ENCODE assay signal across 15 cellular contexts in genomic region chr7:92969061-92969460, GRCh38.
DNase-seq lines count a peak whose midpoint lies in the region; ATAC-seq, FAIRE-seq and TF ChIP-seq lines count a peak whose summit lies in the region.
"Had no signal": no experiment of that assay in that cellular context is flagged by ENCODE, and none has a peak within 500 bp of the region (broad histone marks: within the 10 kb centered on the region; RNA-seq: fewer than 3 reads in every experiment).

No MANE protein-coding gene starts in this region.

- H3K9me3 ChIP-seq in GM12878 (replicated peaks; ENCODE audit: control insufficient read depth, insufficient read depth, low read length) (no peaks in the 10 kb centered on the region), GM23248 (ENCODE audit: low read depth) (no peaks in the 10 kb centered on the region)

- no peaks in the 10 kb centered on the region; the same call in 1 of the 2 replicates for H3K9me2 ChIP-seq in GM23248 (ENCODE audit: insufficient read depth)

- H3K9me3 Mint-ChIP-seq in activated CD4-positive, alpha-beta T cell treated with anti-CD3 and anti-CD28 coated beads for 36 hours (ENCODE audit: low read depth), result no peaks in the 10 kb centered on the region
- H3K9me3 Mint-ChIP-seq in activated T-helper 2 cell treated with anti-CD3 and anti-CD28 coated beads, Interferon-gamma antibody, Interleukin-2, Interleukin-4, amounts not matched to agents 10 μg/mL and 5 μg/mL and 100 μg/mL, durations not matched to agents 14 hours and 24 hours and 36 hours, result peaks cover 3% of the 10 kb centered on the region
- no peaks in the 10 kb centered on the region for H3K9me3 Mint-ChIP-seq in stimulated activated naive CD8-positive, alpha-beta T cell treated with anti-CD3 and anti-CD28 coated beads, Interleukin-15, amount 100 ng/mL, for 72 hours

- FAIRE-seq in GM12878 (lab: Jason Lieb, UNC), result no peak
- FAIRE-seq: H1 had no signal

- H3K79me2 ChIP-seq in GM12878 (ENCODE audit: control insufficient read depth, insufficient read depth, low read length), result no peaks in the 10 kb centered on the region
- no peaks in the 10 kb centered on the region for H3K79me2 ChIP-seq in GM23248 (ENCODE audit: insufficient read depth)

- H3K4me3 Mint-ChIP-seq in activated CD4-positive, alpha-beta T cell treated with anti-CD3 and anti-CD28 coated beads for 36 hours, result no peak overlapping the region
- H3K4me3 Mint-ChIP-seq in activated T-helper 2 cell treated with anti-CD3 and anti-CD28 coated beads, Interferon-gamma antibody, Interleukin-2, Interleukin-4, amounts not matched to agents 10 μg/mL and 5 μg/mL and 100 μg/mL, durations not matched to agents 14 hours and 24 hours and 36 hours (ENCODE audit: low read depth), result no peak overlapping the region
- peak overlapping the region in 1 of 2 donors; percentile 27 for H3K4me3 Mint-ChIP-seq in stimulated activated naive CD8-positive, alpha-beta T cell treated with anti-CD3 and anti-CD28 coated beads, Interleukin-15, amount 100 ng/mL, for 72 hours
- H3K4me3 Mint-ChIP-seq: CD4-positive, alpha-beta memory T cell had no signal

- in situ Hi-C loops in GM12878 (cut with MboI), result no loop called here
- in situ Hi-C loops in GM23248 (cut with MboI), result no loop called here

- H3K27me3 Mint-ChIP-seq in activated CD4-positive, alpha-beta T cell treated with anti-CD3 and anti-CD28 coated beads for 36 hours, result peaks cover 4% of the 10 kb centered on the region
- H3K27me3 Mint-ChIP-seq in activated T-helper 2 cell treated with anti-CD3 and anti-CD28 coated beads, Interferon-gamma antibody, Interleukin-2, Interleukin-4, amounts not matched to agents 10 μg/mL and 5 μg/mL and 100 μg/mL, durations not matched to agents 14 hours and 24 hours and 36 hours (ENCODE audit: low read depth), result no peaks in the 10 kb centered on the region
- H3K27me3 Mint-ChIP-seq in stimulated activated naive CD8-positive, alpha-beta T cell treated with anti-CD3 and anti-CD28 coated beads, Interleukin-15, amount 100 ng/mL, for 72 hours, result no peaks in the 10 kb centered on the region

- peaks cover 6% of the 10 kb centered on the region; the same call in 1 of the 2 replicates for H3F3A ChIP-seq in GM23248 (ENCODE audit: insufficient read depth)

- DNase-seq in activated CD4-positive, alpha-beta T cell treated with anti-CD3 and anti-CD28 coated beads for 36 hours, result no peak
- no peak for DNase-seq in activated CD4-positive, alpha-beta T cell treated with anti-CD3 and anti-CD28 coated beads for 4 hours
- DNase-seq in activated T-helper 2 cell treated with anti-CD3 and anti-CD28 coated beads, Interferon-gamma antibody, Interleukin-2, Interleukin-4, amounts not matched to agents 10 μg/mL and 5 μg/mL and 100 μg/mL, durations not matched to agents 14 hours and 24 hours and 36 hours (ENCODE audit: low spot score), result no peak
- DNase-seq in GM12878 (ENCODE audit: low read depth, low spot score), result no peak
- no peak for DNase-seq in stimulated activated naive CD8-positive, alpha-beta T cell treated with anti-CD3 and anti-CD28 coated beads, Interleukin-15, amount 100 ng/mL, for 72 hours
- DNase-seq in GM23248, result no peak
- DNase-seq: C1 segment of cervical spinal cord; Calu3; CD4-positive, alpha-beta memory T cell; COR-L47; DMS53; DMS79 treated with DMSO at 0.1 percent for 48 hours; GF-D8; H7 had no signal

- peak overlapping the region; percentile 20 for H3K27ac Mint-ChIP-seq in activated CD4-positive, alpha-beta T cell treated with anti-CD3 and anti-CD28 coated beads for 36 hours
- H3K27ac Mint-ChIP-seq in activated T-helper 2 cell treated with anti-CD3 and anti-CD28 coated beads, Interferon-gamma antibody, Interleukin-2, Interleukin-4, amounts not matched to agents 10 μg/mL and 5 μg/mL and 100 μg/mL, durations not matched to agents 14 hours and 24 hours and 36 hours, result peak overlapping the region; percentile 46
- peak overlapping the region; percentile 38 to 60 for H3K27ac Mint-ChIP-seq in stimulated activated naive CD8-positive, alpha-beta T cell treated with anti-CD3 and anti-CD28 coated beads, Interleukin-15, amount 100 ng/mL, for 72 hours
- H3K27ac Mint-ChIP-seq: CD4-positive, alpha-beta memory T cell had no signal

- no peak for ATAC-seq in activated CD4-positive, alpha-beta T cell treated with anti-CD3 and anti-CD28 coated beads for 36 hours
- peak; percentile 75 for ATAC-seq in GM12878
- no peak for ATAC-seq in stimulated activated naive CD8-positive, alpha-beta T cell treated with anti-CD3 and anti-CD28 coated beads, Interleukin-15, amount 100 ng/mL, for 72 hours

- H3K4me1 ChIP-seq in GM12878 (ENCODE audit: control insufficient read depth, insufficient read depth, low read length), result no peaks in the 10 kb centered on the region
- peaks cover 15% of the 10 kb centered on the region for H3K4me1 ChIP-seq in GM23248 (ENCODE audit: insufficient read depth)

- H3K9ac ChIP-seq in GM12878 (ENCODE audit: control insufficient read depth, insufficient read depth, low read length), result no peak overlapping the region
- no peak overlapping the region for H3K9ac ChIP-seq in GM23248

- POLR2A ChIA-PET in activated CD4-positive, alpha-beta T cell treated with anti-CD3 and anti-CD28 coated beads for 36 hours (lab: Charles Lee), result no interaction called here
- POLR2A ChIA-PET in GM12878 (lab: Charles Lee), result interaction anchor here (0.6 kb wide), 1 partner anchor 13 kb away, joined by 3 read pairs; no protein-coding TSS in a partner anchor

- no peak for TF ChIP-seq POLR2A in GM12878 (IDR thresholded peaks at IDR 0.05; ENCODE audit: low read depth, low read length)

- SMC1A ChIA-PET in GM12878 (lab: Charles Lee; ENCODE audit: uncharacterized antibody, unreplicated experiment), result interaction anchor here (1.0 to 1.8 kb wide), 2 partner anchors 47 to 79 kb away, joined by 3 to 5 read pairs; no protein-coding TSS in a partner anchor

- H3K4me3 ChIP-seq in GM12878 (no peak overlapping the region), GM23248 (no peak overlapping the region)

- no peaks in the 10 kb centered on the region for H4K20me1 ChIP-seq in GM12878 (ENCODE audit: control insufficient read depth, insufficient read depth)
- H4K20me1 ChIP-seq in GM23248 (ENCODE audit: insufficient read depth), result no peaks in the 10 kb centered on the region

- H3K4me2 ChIP-seq in GM12878 (ENCODE audit: control insufficient read depth, insufficient read depth) (no peak overlapping the region), GM23248 (ENCODE audit: unreplicated experiment) (no peak overlapping the region)

- TF ChIP-seq RAD21 in GM12878 (IDR thresholded peaks at IDR 0.05; ENCODE audit: insufficient read depth, low read depth, low read length), result no peak

- no TSS peak for BruUV-seq in GM12878 (replicated peaks; lab: Mats Ljungman, UMichigan)

- CTCF ChIA-PET in activated CD4-positive, alpha-beta T cell treated with anti-CD3 and anti-CD28 coated beads for 36 hours (lab: Charles Lee), result interaction anchor here (0.6 to 1.1 kb wide), 3 partner anchors 16 to 30 kb away, joined by 3 read pairs; no protein-coding TSS in a partner anchor
- CTCF ChIA-PET in GM12878 (lab: Yijun Ruan, JAX), result no interaction called here

- intact Hi-C loops in activated CD4-positive, alpha-beta T cell treated with anti-CD3 and anti-CD28 coated beads for 36 hours (cut with DNase I, micrococcal nuclease), result no loop called here
- intact Hi-C loops in activated T-helper 2 cell treated with anti-CD3 and anti-CD28 coated beads, Interferon-gamma antibody, Interleukin-2, Interleukin-4, amounts not matched to agents 10 μg/mL and 5 μg/mL and 100 μg/mL, durations not matched to agents 14 hours and 24 hours and 36 hours (cut with micrococcal nuclease), result no loop called here
- intact Hi-C loops in GM12878 (cut with micrococcal nuclease; ENCODE audit: unreplicated experiment), result loop anchor here (5.0 kb wide), 1 partner anchor 78 kb away; no protein-coding TSS in a partner anchor

- no peak for TF ChIP-seq EP300 in GM12878 (IDR thresholded peaks at IDR 0.05; ENCODE audit: borderline replicate concordance in 1 of 2, control insufficient read depth in 1 of 2, low read depth in 2 of 2, low read length in 2 of 2)

- H3K27ac ChIP-seq in GM12878 (ENCODE audit: control insufficient read depth, insufficient read depth) (no peak overlapping the region), GM23248 (no peak overlapping the region)

- peaks cover 14% of the 10 kb centered on the region for H3K4me1 Mint-ChIP-seq in activated CD4-positive, alpha-beta T cell treated with anti-CD3 and anti-CD28 coated beads for 36 hours
- H3K4me1 Mint-ChIP-seq in activated T-helper 2 cell treated with anti-CD3 and anti-CD28 coated beads, Interferon-gamma antibody, Interleukin-2, Interleukin-4, amounts not matched to agents 10 μg/mL and 5 μg/mL and 100 μg/mL, durations not matched to agents 14 hours and 24 hours and 36 hours (ENCODE audit: low read depth), result peaks cover 7% of the 10 kb centered on the region
- peaks cover 28% of the 10 kb centered on the region for H3K4me1 Mint-ChIP-seq in stimulated activated naive CD8-positive, alpha-beta T cell treated with anti-CD3 and anti-CD28 coated beads, Interleukin-15, amount 100 ng/mL, for 72 hours
- H3K4me1 Mint-ChIP-seq: CD4-positive, alpha-beta memory T cell had no signal

- H3K36me3 ChIP-seq in GM12878 (ENCODE audit: control insufficient read depth in 2 of 2, insufficient read depth in 2 of 2, low read length in 1 of 2) (no peaks in the 10 kb centered on the region), GM23248 (ENCODE audit: low read depth) (no peaks in the 10 kb centered on the region)

- 54% methylated on average over 3 of the region's 3 CpGs for WGBS in GM12878 (ENCODE audit: insufficient coverage, insufficient replicate concordance, low lambda C conversion rate, missing lambda C conversion rate)
- 66 to 69% methylated on average over 3 of the region's 3 CpGs for WGBS in GM23248 (ENCODE audit: low coverage in 1 of 2, low lambda C conversion rate in 2 of 2, missing lambda C conversion rate in 2 of 2), 2 experiments

- peaks cover 1% of the 10 kb centered on the region for H3K36me3 Mint-ChIP-seq in activated CD4-positive, alpha-beta T cell treated with anti-CD3 and anti-CD28 coated beads for 36 hours (ENCODE audit: low read depth)
- H3K36me3 Mint-ChIP-seq in activated T-helper 2 cell treated with anti-CD3 and anti-CD28 coated beads, Interferon-gamma antibody, Interleukin-2, Interleukin-4, amounts not matched to agents 10 μg/mL and 5 μg/mL and 100 μg/mL, durations not matched to agents 14 hours and 24 hours and 36 hours (ENCODE audit: low read depth), result peaks cover 2% of the 10 kb centered on the region
- H3K36me3 Mint-ChIP-seq: CD4-positive, alpha-beta memory T cell had no signal

- H3K27me3 ChIP-seq in GM12878 (replicated peaks in 1 of 2; ENCODE audit: control insufficient read depth in 2 of 2, insufficient read depth in 2 of 2, low read length in 1 of 2), result no peaks in the 10 kb centered on the region
- no peaks in the 10 kb centered on the region for H3K27me3 ChIP-seq in GM23248 (replicated peaks; ENCODE audit: insufficient read depth)

- RAD21 ChIA-PET in GM12878 (lab: Charles Lee; ENCODE audit: unreplicated experiment), result interaction anchor here (1.0 kb wide), 1 partner anchor 64 kb away, joined by 3 read pairs; no protein-coding TSS in a partner anchor

- H2AFZ ChIP-seq in GM12878 (ENCODE audit: control insufficient read depth, low read depth, low read length) (no peak overlapping the region), GM23248 (no peak overlapping the region)

- TF ChIP-seq CTCF in GM12878 (IDR thresholded peaks at IDR 0.05 in 2 of 3, conservative IDR thresholded peaks at IDR 0.05 in 1 of 3; ENCODE audit: control insufficient read depth in 2 of 3, extremely low read depth in 1 of 3, insufficient read depth in 1 of 3, low read depth in 3 of 3, low read length in 3 of 3), result no peak
